ENCODE assay signal across 8 cellular contexts in the genomic region with DNA sequence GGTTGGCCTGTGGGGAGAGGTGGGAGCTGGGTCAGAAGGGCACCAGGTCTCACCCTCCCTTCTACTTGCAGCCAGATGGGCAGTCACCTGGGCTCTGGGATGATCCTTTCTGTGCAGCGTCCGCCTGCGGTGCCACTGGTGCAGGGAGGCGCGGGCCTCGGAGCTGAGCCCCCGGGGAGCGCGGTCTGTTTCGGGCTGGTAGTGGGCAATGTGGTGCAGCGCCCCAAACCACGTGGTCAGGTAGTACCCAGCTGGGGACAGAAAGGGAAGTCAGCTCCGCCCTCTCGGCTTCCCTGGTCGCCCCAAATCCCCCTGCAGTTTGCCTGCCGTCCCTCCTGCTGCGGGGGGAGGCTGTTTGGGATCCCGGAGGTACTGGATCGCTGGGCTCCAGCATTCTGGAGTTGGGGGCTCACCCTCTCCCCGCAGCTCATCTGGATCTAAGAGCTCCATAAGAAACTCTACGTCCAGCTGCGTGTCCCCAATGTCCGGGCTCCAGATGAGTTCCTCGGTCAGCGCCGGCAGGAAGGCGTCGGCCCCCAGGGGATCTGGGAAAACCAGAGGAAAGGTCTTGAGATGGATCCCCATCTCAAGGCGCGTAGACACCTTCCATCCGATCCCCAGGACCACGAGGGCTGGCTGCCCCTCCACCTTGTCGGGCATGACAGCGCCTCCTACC. TPM values are rescaled to one million over a fixed set of nuclear protein-coding genes. Genes with fewer than 3 reads are reported as not detected.
DNase-seq lines count a peak whose midpoint lies in the region; ATAC-seq lines count a peak whose summit lies in the region.

No MANE protein-coding gene starts in this region.

- WGBS in GM23248 (ENCODE audit: low coverage in 1 of 2, low lambda C conversion rate in 2 of 2, missing lambda C conversion rate in 2 of 2), 2 experiments: 15 to 17% methylated on average over 34 of the region's 34 CpGs

- H3F3A ChIP-seq in GM23248 (ENCODE audit: insufficient read depth): no peaks in the 10 kb centered on the region

- peaks cover 27% of the 10 kb centered on the region for H3K36me3 Mint-ChIP-seq in activated CD4-positive, alpha-beta memory T cell treated with anti-CD3 and anti-CD28 coated beads for 36 hours

- H3K4me3 ChIP-seq in GM23248 (peak overlapping the region; percentile 65), rectal smooth muscle tissue (ENCODE audit: low read length) (peak overlapping the region; percentile 60)

- H3K9ac ChIP-seq in GM23248 (no peak overlapping the region), rectal smooth muscle tissue (ENCODE audit: low read length) (peak overlapping the region; percentile 10)

- POLR2A ChIA-PET in activated CD4-positive, alpha-beta memory T cell treated with anti-CD3 and anti-CD28 coated beads for 36 hours (lab: Charles Lee): interaction anchor here (0.6 to 2.9 kb wide), 6 partner anchors 8 to 134 kb away, joined by 3 to 24 read pairs (median 5); partner anchors contain the start of genes ECH1, HNRNPL and RINL

- no peaks in the 10 kb centered on the region for H3K27me3 Mint-ChIP-seq in activated CD4-positive, alpha-beta memory T cell treated with anti-CD3 and anti-CD28 coated beads for 36 hours

- peak overlapping the region; percentile 71 for H3K4me2 ChIP-seq in GM23248 (ENCODE audit: unreplicated experiment)

- H4K20me1 ChIP-seq in GM23248 (ENCODE audit: insufficient read depth): no peaks in the 10 kb centered on the region

- H3K27ac ChIP-seq in GM23248: no peak overlapping the region
- H3K27ac ChIP-seq in rectal smooth muscle tissue (ENCODE audit: low read depth, low read length): no peak overlapping the region

- in situ Hi-C loops in GM23248 (cut with MboI): no loop called here

- CTCF ChIA-PET in activated CD4-positive, alpha-beta memory T cell treated with anti-CD3 and anti-CD28 coated beads for 36 hours (lab: Charles Lee): interaction anchor here (0.7 to 4.4 kb wide), 16 partner anchors 9 to 572 kb away, joined by 3 to 19 read pairs (median 5); partner anchors contain the start of genes MRPS12, NFKBIB, RINL and SARS2

- peaks cover 47% of the 10 kb centered on the region for H3K4me1 Mint-ChIP-seq in activated CD4-positive, alpha-beta memory T cell treated with anti-CD3 and anti-CD28 coated beads for 36 hours (ENCODE audit: low read depth)

- no peaks in the 10 kb centered on the region for H3K36me3 ChIP-seq in GM23248 (ENCODE audit: low read depth)
- H3K36me3 ChIP-seq in rectal smooth muscle tissue (ENCODE audit: control insufficient read depth, insufficient read depth, low read length): no peaks in the 10 kb centered on the region

- peak overlapping the region; percentile 76 for H3K4me3 Mint-ChIP-seq in activated CD4-positive, alpha-beta memory T cell treated with anti-CD3 and anti-CD28 coated beads for 36 hours

- DNase-seq in GM23248 (no peak), head of caudate nucleus (peak in 26 of 42 donors; percentile 8 to 60 (median 31)), DMS 273 (lab: John Stamatoyannopoulos, UW; ENCODE audit: unreplicated experiment) (no peak)
- DNase-seq in activated CD4-positive, alpha-beta memory T cell treated with anti-CD3 and anti-CD28 coated beads for 36 hours: no peak
- DNase-seq in activated CD4-positive, CD25-positive, alpha-beta regulatory T cell (lab: John Stamatoyannopoulos, UW): no peak
- DNase-seq in effector CD8-positive, alpha-beta T cell (lab: John Stamatoyannopoulos, UW): no peak

- no peaks in the 10 kb centered on the region for H3K9me3 ChIP-seq in GM23248 (ENCODE audit: low read depth)

- H3K9me2 ChIP-seq in GM23248 (ENCODE audit: insufficient read depth): no peaks in the 10 kb centered on the region

- H2AFZ ChIP-seq in GM23248: peak overlapping the region; percentile 82

- intact Hi-C loops in activated CD4-positive, alpha-beta memory T cell treated with anti-CD3 and anti-CD28 coated beads for 36 hours (cut with micrococcal nuclease): loop anchor here (1.0 to 5.0 kb wide), 3 partner anchors 12 to 37 kb away; partner anchors contain the start of gene ECH1
- intact Hi-C loops in head of caudate nucleus (cut with DNase I): no loop called here

- H3K79me2 ChIP-seq in GM23248 (ENCODE audit: insufficient read depth): no peaks in the 10 kb centered on the region

- H3K4me1 ChIP-seq in GM23248 (ENCODE audit: insufficient read depth) (no peaks in the 10 kb centered on the region), rectal smooth muscle tissue (ENCODE audit: control insufficient read depth, insufficient read depth, low read length) (peaks cover 7% of the 10 kb centered on the region)

- peak overlapping the region; percentile 79 for H3K27ac Mint-ChIP-seq in activated CD4-positive, alpha-beta memory T cell treated with anti-CD3 and anti-CD28 coated beads for 36 hours

- H3K9me3 Mint-ChIP-seq in activated CD4-positive, alpha-beta memory T cell treated with anti-CD3 and anti-CD28 coated beads for 36 hours: no peaks in the 10 kb centered on the region

- H3K27me3 ChIP-seq in GM23248 (replicated peaks; ENCODE audit: insufficient read depth): no peaks in the 10 kb centered on the region
- no peaks in the 10 kb centered on the region for H3K27me3 ChIP-seq in rectal smooth muscle tissue (ENCODE audit: control insufficient read depth, insufficient read depth, low read length)

- ATAC-seq in HG03139 (IDR thresholded peaks at IDR 0.05; ENCODE audit: unreplicated experiment): no peak

RNA-seq across cellular contexts. Expression of gene RINL, which starts 8.8 kb away (rescaled TPM):
- 1.0 and 5.8 TPM in 2 replicates for total RNA-seq in GM23248 (2014; rRNA removed; shearing (Covaris generic))
- polyA plus RNA-seq in GM23248 (2016; fragmentation: Nextera tagmentation; extraction: Ambion mirVana): 2.0 and 2.6 TPM in 2 replicates
- total RNA-seq in activated CD4-positive, alpha-beta memory T cell treated with anti-CD3 and anti-CD28 coated beads for 36 hours: 10 to 100 TPM; 92.6 to 100.0 TPM

RNA-seq across cellular contexts. Expression of gene HNRNPL, which starts 19.5 kb away (rescaled TPM):
- 208 and 245 TPM in 2 replicates for total RNA-seq in GM23248 (2014; rRNA removed; shearing (Covaris generic))
- polyA plus RNA-seq in GM23248 (2016; fragmentation: Nextera tagmentation; extraction: Ambion mirVana): 123 and 126 TPM in 2 replicates
- 100 to 1,000 TPM; 646 to 671 TPM for total RNA-seq in activated CD4-positive, alpha-beta memory T cell treated with anti-CD3 and anti-CD28 coated beads for 36 hours

RNA-seq across cellular contexts. Expression of gene SIRT2, which starts 30.1 kb away (rescaled TPM):
- total RNA-seq in GM23248 (2014; rRNA removed; shearing (Covaris generic)): 57.9 and 64.4 TPM in 2 replicates
- 41.3 and 44.7 TPM in 2 replicates for polyA plus RNA-seq in GM23248 (2016; fragmentation: Nextera tagmentation; extraction: Ambion mirVana)
- total RNA-seq in activated CD4-positive, alpha-beta memory T cell treated with anti-CD3 and anti-CD28 coated beads for 36 hours: 10 to 100 TPM; 23.5 to 24.6 TPM

RNA-seq across cellular contexts. Expression of gene NFKBIB, which starts 30.5 kb away (rescaled TPM):
- total RNA-seq in GM23248 (2014; rRNA removed; shearing (Covaris generic)): 15.4 and 18.0 TPM in 2 replicates
- 11.9 and 12.8 TPM in 2 replicates for polyA plus RNA-seq in GM23248 (2016; fragmentation: Nextera tagmentation; extraction: Ambion mirVana)
- total RNA-seq in activated CD4-positive, alpha-beta memory T cell treated with anti-CD3 and anti-CD28 coated beads for 36 hours: 10 to 100 TPM; 49.6 to 53.4 TPM

RNA-seq across cellular contexts. Expression of gene ECH1, which starts 37.7 kb away (rescaled TPM):
- total RNA-seq in GM23248 (2014; rRNA removed; shearing (Covaris generic)): 29.7 and 31.6 TPM in 2 replicates
- 106 and 107 TPM in 2 replicates for polyA plus RNA-seq in GM23248 (2016; fragmentation: Nextera tagmentation; extraction: Ambion mirVana)
- total RNA-seq in activated CD4-positive, alpha-beta memory T cell treated with anti-CD3 and anti-CD28 coated beads for 36 hours: 100 to 1,000 TPM; 152 to 155 TPM

Comparison
In these comparisons a context has a peak if more than half of its experiments do, and no peak if none do; other contexts are left out.
1. DNase-seq: peak in head of caudate nucleus (26 of 42); none in GM23248 (single experiment), activated CD4-positive, alpha-beta memory T cell treated with anti-CD3 and anti-CD28 coated beads for 36 hours (single experiment), activated CD4-positive, CD25-positive, alpha-beta regulatory T cell (0 of 4), DMS 273 (single experiment) and effector CD8-positive, alpha-beta T cell (single experiment).
2. RNA of gene RINL, which starts 8.8 kb away (total RNA-seq): 92.6 to 100.0 TPM in activated CD4-positive, alpha-beta memory T cell treated with anti-CD3 and anti-CD28 coated beads for 36 hours; 1.0 to 5.8 TPM in GM23248; every median in the first group is over 10 times any median in the second.